ENCODE assay signal across 16 cellular contexts in the genomic region with DNA sequence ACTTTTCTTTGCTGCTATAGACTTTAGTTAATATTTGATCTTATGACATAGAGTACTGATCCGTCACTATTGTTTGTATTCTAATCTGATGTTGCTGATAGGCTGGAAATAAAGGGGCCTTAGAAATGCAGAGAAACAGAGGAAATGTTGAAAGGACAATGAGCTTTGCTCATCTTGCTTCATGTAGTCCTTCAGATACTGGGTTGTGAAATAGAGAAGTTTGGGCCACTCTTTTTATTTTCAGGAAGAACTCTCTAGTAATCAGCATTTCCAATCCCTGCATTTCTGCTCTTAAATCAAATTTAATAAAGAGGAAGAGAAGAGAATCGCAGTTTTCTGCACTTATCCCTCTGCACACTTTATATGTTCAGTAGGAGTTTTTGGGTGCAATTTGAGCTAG.
"Had no signal": no experiment of that assay in that cellular context is flagged by ENCODE, and none has a peak within 500 bp of the region (broad histone marks: within the 10 kb centered on the region; RNA-seq: fewer than 3 reads in every experiment).

No MANE protein-coding gene starts in this region.

- DNase-seq: activated CD4-positive, alpha-beta T cell treated with anti-CD3 and anti-CD28 coated beads, Interleukin-2, amount 50 U/mL, for 48 hours; activated CD8-positive, alpha-beta memory T cell treated with anti-CD3 and anti-CD28 coated beads, Interleukin-2, amount 10 ng/mL, durations not matched to agents 7 days and 5 days; activated effector memory CD4-positive, alpha-beta T cell treated with Interleukin-2 at 50 U/mL for 16 hours; activated T-cell treated with anti-CD3 and anti-CD28 coated beads, Interleukin-2, amount 50 U/mL, for 24 hours; amniotic stem cell; glutamatergic neuron; immature natural killer cell; nephron progenitor cell; ovary; stimulated activated CD4-positive, alpha-beta T cell treated with anti-CD3 and anti-CD28 coated beads, Interleukin-15, amount 100 ng/mL, for 24 hours; stimulated activated CD4-positive, alpha-beta T cell treated with anti-CD3 and anti-CD28 coated beads, Interleukin-4, amount 100 ng/mL, for 24 hours had no signal

- H3K9me3 ChIP-seq: ovary had no signal

- H3K36me3 ChIP-seq: ovary had no signal

- H3K36me3 Mint-ChIP-seq: activated CD8-positive, alpha-beta memory T cell treated with anti-CD3 and anti-CD28 coated beads, Interleukin-2, amount 10 ng/mL, durations not matched to agents 7 days and 5 days; activated naive CD4-positive, alpha-beta T cell treated with anti-CD3 and anti-CD28 coated beads, Interleukin-2, amount 50 U/mL, for 24 hours; brain; immature natural killer cell; memory B cell had no signal

- ATAC-seq: activated CD4-positive, CD25-positive, alpha-beta regulatory T cell treated with anti-CD3 and anti-CD28 coated beads, Interleukin-2, amount 50 U/mL, for 24 hours; activated CD8-positive, alpha-beta memory T cell treated with anti-CD3 and anti-CD28 coated beads, Interleukin-2, amount 10 ng/mL, durations not matched to agents 7 days and 5 days had no signal

- H3K27ac Mint-ChIP-seq: activated CD8-positive, alpha-beta memory T cell treated with anti-CD3 and anti-CD28 coated beads, Interleukin-2, amount 10 ng/mL, durations not matched to agents 7 days and 5 days; activated T-cell treated with anti-CD3 and anti-CD28 coated beads, Interleukin-2, amount 50 U/mL, for 24 hours; brain; immature natural killer cell; memory B cell; nephron progenitor cell; stimulated activated naive CD8-positive, alpha-beta T cell treated with anti-CD3 and anti-CD28 coated beads, Interleukin-15, Interleukin-2, amounts not matched to agents 100 ng/mL and 50 ng/mL, for 24 hours had no signal

- H3K4me3 ChIP-seq: ovary had no signal

- H3K9me3 Mint-ChIP-seq: activated naive CD4-positive, alpha-beta T cell treated with anti-CD3 and anti-CD28 coated beads, Interleukin-2, amount 50 U/mL, for 24 hours; activated T-cell treated with anti-CD3 and anti-CD28 coated beads, Interleukin-2, amount 50 U/mL, for 24 hours; immature natural killer cell; memory B cell; nephron progenitor cell; stimulated activated naive CD8-positive, alpha-beta T cell treated with anti-CD3 and anti-CD28 coated beads, Interleukin-15, Interleukin-2, amounts not matched to agents 100 ng/mL and 50 ng/mL, for 24 hours had no signal

- H3K27ac ChIP-seq: ovary had no signal

- H3K27me3 ChIP-seq: ovary had no signal

- H3K27me3 Mint-ChIP-seq: memory B cell had no signal

- H3K4me1 Mint-ChIP-seq: activated CD8-positive, alpha-beta memory T cell treated with anti-CD3 and anti-CD28 coated beads, Interleukin-2, amount 10 ng/mL, durations not matched to agents 7 days and 5 days; activated naive CD4-positive, alpha-beta T cell treated with anti-CD3 and anti-CD28 coated beads, Interleukin-2, amount 50 U/mL, for 24 hours; brain; immature natural killer cell; memory B cell; nephron progenitor cell had no signal

- H3K4me3 Mint-ChIP-seq: activated CD8-positive, alpha-beta memory T cell treated with anti-CD3 and anti-CD28 coated beads, Interleukin-2, amount 10 ng/mL, durations not matched to agents 7 days and 5 days; activated naive CD4-positive, alpha-beta T cell treated with anti-CD3 and anti-CD28 coated beads, Interleukin-2, amount 50 U/mL, for 24 hours; activated T-cell treated with anti-CD3 and anti-CD28 coated beads, Interleukin-2, amount 50 U/mL, for 24 hours; brain; immature natural killer cell; memory B cell; nephron progenitor cell; stimulated activated naive CD8-positive, alpha-beta T cell treated with anti-CD3 and anti-CD28 coated beads, Interleukin-15, Interleukin-2, amounts not matched to agents 100 ng/mL and 50 ng/mL, for 24 hours had no signal
